1 cellular context compared by ENCODE assay signal in genomic region chr17:80023261-80024205, GRCh38.
TF ChIP-seq lines count a peak whose summit lies in the region.

No MANE protein-coding gene starts in this region.

TF ChIP-seq in H1, 55 proteins besides CTCF, POLR2A, EP300 and RAD21 (continued from another document):
- no peak for TF ChIP-seq GTF2F1 (IDR thresholded peaks at IDR 0.05; ENCODE audit: borderline replicate concordance, low read depth, low read length)
- no peak for TF ChIP-seq EGR1 (IDR thresholded peaks at IDR 0.05; ENCODE audit: borderline replicate concordance, low read depth, low read length)
- no peak for TF ChIP-seq MAX (IDR thresholded peaks at IDR 0.05)
- TF ChIP-seq SP4 (IDR thresholded peaks at IDR 0.05; ENCODE audit: low read length): no peak
- TF ChIP-seq GABPA (IDR thresholded peaks at IDR 0.05; ENCODE audit: borderline replicate concordance, insufficient read depth, low read length): no peak
- TF ChIP-seq TBP (IDR thresholded peaks at IDR 0.05; ENCODE audit: low read depth, low read length): no peak
